14 cellular contexts compared by ENCODE assay signal in the genomic region with DNA sequence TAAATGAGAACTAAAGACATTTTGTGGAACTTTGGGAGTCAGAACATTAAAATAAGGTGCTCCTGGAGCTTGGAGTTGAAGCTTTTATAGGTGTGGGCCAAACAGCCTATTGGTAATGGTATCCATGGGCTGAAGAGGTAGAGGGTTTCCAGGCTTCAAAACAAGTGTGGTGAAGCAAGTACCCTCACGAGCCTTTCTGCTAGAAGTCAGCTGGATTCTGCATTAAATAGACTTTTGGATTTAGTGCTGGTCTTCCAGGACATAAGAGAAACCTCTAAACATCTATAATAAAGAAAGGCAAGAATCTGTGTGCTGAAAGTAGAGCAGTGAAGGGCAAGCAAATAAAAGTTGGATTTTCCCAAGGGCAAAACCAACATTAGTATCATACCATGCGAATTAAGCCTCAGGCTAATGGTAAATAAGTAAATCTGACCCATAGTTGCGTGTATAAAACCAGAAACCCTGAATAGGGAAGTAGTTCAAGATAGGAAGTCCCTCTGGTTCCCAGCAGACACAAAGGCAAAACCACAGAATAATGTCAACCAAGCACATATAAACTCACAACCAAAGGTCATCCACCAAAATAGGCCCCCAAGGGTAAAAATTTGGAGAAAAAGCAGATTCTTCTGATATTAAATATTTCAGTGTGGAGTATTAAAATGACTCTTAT.
DNase-seq lines count a peak whose midpoint lies in the region; ATAC-seq and TF ChIP-seq lines count a peak whose summit lies in the region.
"Had no signal": no experiment of that assay in that cellular context is flagged by ENCODE, and none has a peak within 500 bp of the region (broad histone marks: within the 10 kb centered on the region; RNA-seq: fewer than 3 reads in every experiment).

No MANE protein-coding gene starts in this region.

- no peak for TF ChIP-seq CTCF in foreskin fibroblast (IDR thresholded peaks at IDR 0.05; ENCODE audit: low read depth, low read length)

- DNase-seq in SIG-M5 treated with dmso at 0.1 percent for 504 hours (lab: John Stamatoyannopoulos, UW; ENCODE audit: unreplicated experiment) (peak; percentile 61), SIG-M5 (lab: John Stamatoyannopoulos, UW) (no peak), RPMI8226 (peak; percentile 58), foreskin fibroblast (no peak), HPDE6-E6E7 (ENCODE audit: extremely low spot score) (no peak)
- DNase-seq in activated effector memory CD4-positive, alpha-beta T cell treated with anti-CD3 and anti-CD28 coated beads, Interleukin-2, amount 50 U/mL, for 16 hours, result no peak
- DNase-seq: 8988T; DMS53; posterior cingulate gyrus; stimulated activated CD4-positive, alpha-beta T cell treated with anti-CD3 and anti-CD28 coated beads, Interleukin-2, amount 100 ng/mL, for 24 hours; stimulated activated naive CD8-positive, alpha-beta T cell treated with anti-CD3 and anti-CD28 coated beads, Interleukin-15, amount 100 ng/mL, for 72 hours had no signal

- no peak overlapping the region for H3K4me3 ChIP-seq in foreskin fibroblast (ENCODE audit: low read depth in 1 of 2, low read length in 2 of 2)
- H3K4me3 ChIP-seq: HAP-1 had no signal

- ATAC-seq in HG03135 (IDR thresholded peaks at IDR 0.05; ENCODE audit: unreplicated experiment) (peak; percentile 55), GM19324 (IDR thresholded peaks at IDR 0.05; ENCODE audit: low FRiP score, unreplicated experiment) (no peak)
- ATAC-seq: stimulated activated naive CD8-positive, alpha-beta T cell treated with anti-CD3 and anti-CD28 coated beads, Interleukin-15, amount 100 ng/mL, for 72 hours had no signal

Comparison
In these comparisons a context has a peak if more than half of its experiments do, and no peak if none do; other contexts are left out.
1. DNase-seq: peak in SIG-M5 treated with dmso at 0.1 percent for 504 hours (single experiment) and RPMI8226 (single experiment); none in SIG-M5 (single experiment), foreskin fibroblast (0 of 2), HPDE6-E6E7 (single experiment) and activated effector memory CD4-positive, alpha-beta T cell treated with anti-CD3 and anti-CD28 coated beads, Interleukin-2, amount 50 U/mL, for 16 hours (single experiment).